Comparison of ENCODE assay signal across 26 cellular contexts in the genomic region with DNA sequence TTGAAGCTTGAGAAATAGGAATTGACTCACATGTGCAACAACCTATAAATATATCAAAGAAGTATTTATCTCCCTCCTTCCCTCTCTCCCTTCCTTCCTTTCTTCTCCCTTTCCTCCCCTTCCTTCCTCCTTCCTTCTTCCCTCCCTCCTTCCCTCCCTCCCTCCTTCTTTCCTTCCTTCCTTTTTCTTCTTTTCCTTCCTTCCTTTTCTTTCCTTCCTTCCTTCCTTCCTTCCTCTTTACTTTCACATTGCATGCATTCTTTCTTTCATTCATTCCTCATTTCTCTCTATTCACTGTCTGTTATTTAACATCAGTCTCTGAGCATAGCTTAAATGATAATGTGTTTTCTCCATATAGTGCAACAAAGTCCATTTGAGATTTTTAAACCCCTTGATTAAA.
DNase-seq lines count a peak whose midpoint lies in the region; ATAC-seq, FAIRE-seq and TF ChIP-seq lines count a peak whose summit lies in the region.
"Had no signal": no experiment of that assay in that cellular context is flagged by ENCODE, and none has a peak within 500 bp of the region (broad histone marks: within the 10 kb centered on the region; RNA-seq: fewer than 3 reads in every experiment).

No MANE protein-coding gene starts in this region.

- TF ChIP-seq CTCF in D721Med (IDR thresholded peaks at IDR 0.05; ENCODE audit: insufficient read depth, missing control alignments) (no peak), PC-3 (conservative IDR thresholded peaks at IDR 0.05; ENCODE audit: low read depth, low read length) (no peak), GM13977 (IDR thresholded peaks at IDR 0.05; ENCODE audit: extremely low read depth, insufficient read depth, missing control alignments) (no peak)

- H3K4me3 ChIP-seq in PC-3 (ENCODE audit: low read length) = no peak overlapping the region
- H3K4me3 ChIP-seq: A549; BLaER1 treated with 17β-estradiol and CSF1 and Interleukin-3, amounts not matched to agents 10 nM and 100 nM; GM12878 had no signal

- no peaks in the 10 kb centered on the region for H4K20me1 ChIP-seq in PC-3 (ENCODE audit: low read length)
- H4K20me1 ChIP-seq: BLaER1 treated with 17β-estradiol and CSF1 and Interleukin-3, amounts not matched to agents 10 nM and 100 nM had no signal

- H3K4me2 ChIP-seq in PC-3 (ENCODE audit: low read length) = peak overlapping the region; percentile 20; the same call in 1 of the 2 replicates
- H3K4me2 ChIP-seq: A549; BLaER1 treated with 17β-estradiol and CSF1 and Interleukin-3, amounts not matched to agents 10 nM and 100 nM had no signal

- no peaks in the 10 kb centered on the region for H3K4me1 Mint-ChIP-seq in activated naive CD4-positive, alpha-beta T cell treated with anti-CD3 and anti-CD28 coated beads, Interleukin-2, amount 50 U/mL, for 24 hours
- H3K4me1 Mint-ChIP-seq: B cell had no signal

- ATAC-seq in PC-3 (peak; percentile 4; the same call in 1 of the 2 replicates), GM18519 (IDR thresholded peaks at IDR 0.05; ENCODE audit: low FRiP score, unreplicated experiment) (no peak)
- ATAC-seq: A549; CD8-positive, alpha-beta T cell; GM12878 had no signal

- H3K4me3 Mint-ChIP-seq in activated naive CD4-positive, alpha-beta T cell treated with anti-CD3 and anti-CD28 coated beads, Interleukin-2, amount 50 U/mL, for 24 hours = no peak overlapping the region
- H3K4me3 Mint-ChIP-seq: B cell; CD4-positive, alpha-beta T cell; CD8-positive, alpha-beta T cell had no signal

- H3K27ac Mint-ChIP-seq in activated naive CD4-positive, alpha-beta T cell treated with anti-CD3 and anti-CD28 coated beads, Interleukin-2, amount 50 U/mL, for 24 hours = peak overlapping the region; percentile 42
- H3K27ac Mint-ChIP-seq: B cell; CD4-positive, alpha-beta T cell; CD8-positive, alpha-beta T cell had no signal

- no peaks in the 10 kb centered on the region for H3K9me2 ChIP-seq in PC-3 (replicated peaks; ENCODE audit: low read length)

- H3K27ac ChIP-seq in PC-3 (ENCODE audit: low read length) = peak overlapping the region; percentile 68
- H3K27ac ChIP-seq: 22Rv1; A549; BLaER1 treated with 17β-estradiol and CSF1 and Interleukin-3, amounts not matched to agents 10 nM and 100 nM; C4-2B had no signal

- H3K36me3 ChIP-seq in PC-3 (ENCODE audit: low read depth, low read length) = no peaks in the 10 kb centered on the region
- H3K36me3 ChIP-seq: BLaER1 treated with 17β-estradiol and CSF1 and Interleukin-3, amounts not matched to agents 10 nM and 100 nM had no signal

- in situ Hi-C loops in GM13977 (cut with MboI; ENCODE audit: low pct_unique_long_range_greater_than_20kb, low sequenced_read_pairs, unreplicated experiment) = no loop called here

- FAIRE-seq in D721Med (lab: Jason Lieb, UNC) = peak; percentile 35
- FAIRE-seq: A549, GM12878, GM12892, GM19239 had no signal

- peaks cover 6% of the 10 kb centered on the region for H3K9me3 Mint-ChIP-seq in activated naive CD4-positive, alpha-beta T cell treated with anti-CD3 and anti-CD28 coated beads, Interleukin-2, amount 50 U/mL, for 24 hours
- H3K9me3 Mint-ChIP-seq: CD4-positive, alpha-beta T cell; CD8-positive, alpha-beta T cell had no signal

- POLR2A ChIA-PET in PC-3 (lab: Charles Lee; ENCODE audit: unreplicated experiment) = no interaction called here

- CTCF ChIA-PET in PC-3 (lab: Charles Lee) = interaction anchor here (0.8 kb wide), 1 partner anchor 405 kb away, joined by 4 read pairs; no protein-coding TSS in a partner anchor

- peak overlapping the region; percentile 10; the same call in 1 of the 2 replicates for H3K9ac ChIP-seq in PC-3 (ENCODE audit: low read length)
- H3K9ac ChIP-seq: BLaER1 treated with 17β-estradiol and CSF1 and Interleukin-3, amounts not matched to agents 10 nM and 100 nM had no signal

- H2AFZ ChIP-seq in PC-3 (ENCODE audit: low read length) = no peak overlapping the region

- DNase-seq in activated naive CD4-positive, alpha-beta T cell treated with anti-CD3 and anti-CD28 coated beads, Interleukin-2, amount 50 U/mL, for 16 hours = no peak
- no peak for DNase-seq in D721Med (ENCODE audit: insufficient read length, low spot score)
- DNase-seq in PC-3 = no peak
- DNase-seq in GM13977 (ENCODE audit: low spot score) = no peak
- DNase-seq: AML-193; Caco-2; Calu3; CD4-positive, alpha-beta T cell; CD8-positive, alpha-beta T cell; DMS 273 treated with DMSO at 0.1 percent for 48 hours; DMS153; DMS53; DMS79; DND-41; EL; GDM1 had no signal

- no peaks in the 10 kb centered on the region for H3K27me3 Mint-ChIP-seq in activated naive CD4-positive, alpha-beta T cell treated with anti-CD3 and anti-CD28 coated beads, Interleukin-2, amount 50 U/mL, for 24 hours
- H3K27me3 Mint-ChIP-seq: B cell; CD4-positive, alpha-beta T cell had no signal

- no peaks in the 10 kb centered on the region for H3K79me2 ChIP-seq in PC-3 (ENCODE audit: low read length)

- H3K4me1 ChIP-seq in PC-3 (ENCODE audit: insufficient read depth, low read length) = peaks cover 35% of the 10 kb centered on the region
- H3K4me1 ChIP-seq: A549; BLaER1 treated with 17β-estradiol and CSF1 and Interleukin-3, amounts not matched to agents 10 nM and 100 nM; Caco-2 had no signal

- BruUV-seq in PC-3 (replicated peaks; lab: Mats Ljungman, UMichigan) = no TSS peak

- intact Hi-C loops in PC-3 (cut with micrococcal nuclease) = loop anchor here (2.0 to 5.0 kb wide), 7 partner anchors 43 to 558 kb away; no protein-coding TSS in a partner anchor

- H3F3A ChIP-seq in PC-3 (ENCODE audit: low read length, unreplicated experiment) = no peaks in the 10 kb centered on the region

- H3K9me3 ChIP-seq in PC-3 (ENCODE audit: low read length) = no peaks in the 10 kb centered on the region
- H3K9me3 ChIP-seq: A549; BLaER1 treated with 17β-estradiol and CSF1 and Interleukin-3, amounts not matched to agents 10 nM and 100 nM; Caco-2 had no signal

- H3K36me3 Mint-ChIP-seq in activated naive CD4-positive, alpha-beta T cell treated with anti-CD3 and anti-CD28 coated beads, Interleukin-2, amount 50 U/mL, for 24 hours = no peaks in the 10 kb centered on the region
- H3K36me3 Mint-ChIP-seq: CD8-positive, alpha-beta T cell had no signal

- no peaks in the 10 kb centered on the region for H3K27me3 ChIP-seq in PC-3 (ENCODE audit: low read length)
- H3K27me3 ChIP-seq: BLaER1 treated with 17β-estradiol and CSF1 and Interleukin-3, amounts not matched to agents 10 nM and 100 nM had no signal
